ENCODE assay signal across 22 cellular contexts in genomic region chr19:47352095-47352494, GRCh38. TPM values are rescaled to one million over a fixed set of nuclear protein-coding genes. Genes with fewer than 3 reads are reported as not detected.
DNase-seq lines count a peak whose midpoint lies in the region; ATAC-seq and TF ChIP-seq lines count a peak whose summit lies in the region.
"Had no signal": no experiment of that assay in that cellular context is flagged by ENCODE, and none has a peak within 500 bp of the region (broad histone marks: within the 10 kb centered on the region; RNA-seq: fewer than 3 reads in every experiment).

No MANE protein-coding gene starts in this region.

- intact Hi-C loops in left lung (cut with DNase I) = no loop called here

- H3K27ac Mint-ChIP-seq in CD8-positive, alpha-beta memory T cell = peak overlapping the region in 7 of 8 donors; percentile 28 to 83 (median 54)
- peak overlapping the region in 1 of 2 donors; percentile 36 for H3K27ac Mint-ChIP-seq in T-cell
- peak overlapping the region in 5 of 6 donors; percentile 36 to 69 (median 49) for H3K27ac Mint-ChIP-seq in immature natural killer cell

- peaks cover 0 to 5% of the 10 kb centered on the region in 2 donors for H3K27me3 Mint-ChIP-seq in CD8-positive, alpha-beta memory T cell
- no peaks in the 10 kb centered on the region for H3K27me3 Mint-ChIP-seq in T-cell
- peaks cover 11 to 16% (median 14%) of the 10 kb centered on the region in 3 donors for H3K27me3 Mint-ChIP-seq in immature natural killer cell (ENCODE audit: low read depth in 3 of 3)
- H3K27me3 Mint-ChIP-seq: activated CD4-positive, alpha-beta T cell treated with anti-CD3 and anti-CD28 coated beads, Interleukin-2, amount 10 ng/mL, durations not matched to agents 7 days and 5 days; central memory CD8-positive, alpha-beta T cell; naive B cell had no signal

- H3K27ac ChIP-seq in BLaER1 (no peak overlapping the region; the same call in 1 of the 2 replicates), foreskin keratinocyte (no peak overlapping the region), left lung (no peak overlapping the region)
- no peak overlapping the region for H3K27ac ChIP-seq in CD8-positive, alpha-beta memory T cell (ENCODE audit: low read depth, low read length)
- H3K27ac ChIP-seq: gastrocnemius medialis, prostate gland, tibial artery had no signal

- no peak overlapping the region for H3K9ac ChIP-seq in BLaER1

- no peak overlapping the region for H3K4me3 ChIP-seq in BLaER1
- H3K4me3 ChIP-seq in CD8-positive, alpha-beta memory T cell (ENCODE audit: low read length) = no peak overlapping the region
- no peak overlapping the region for H3K4me3 ChIP-seq in left lung
- H3K4me3 ChIP-seq: gastrocnemius medialis, prostate gland, tibial artery had no signal

- H3K4me3 Mint-ChIP-seq in CD8-positive, alpha-beta memory T cell = peak overlapping the region in 4 of 7 donors; percentile 6 to 15 (median 13)
- H3K4me3 Mint-ChIP-seq in T-cell (peak overlapping the region in 2 of 3 donors; percentile 9 to 36), immature natural killer cell (peak overlapping the region in 1 of 5 donors; percentile 59)
- H3K4me3 Mint-ChIP-seq: activated CD4-positive, alpha-beta T cell treated with anti-CD3 and anti-CD28 coated beads, Interleukin-2, amount 10 ng/mL, durations not matched to agents 7 days and 5 days; central memory CD8-positive, alpha-beta T cell had no signal

- no peak for ATAC-seq in T-cell (replicated peaks in 1 of 4)
- no peak for ATAC-seq in foreskin keratinocyte
- no peak for ATAC-seq in left lung
- ATAC-seq: gastrocnemius medialis had no signal

- CTCF ChIA-PET in CD8-positive, alpha-beta memory T cell (lab: Charles Lee) = no interaction called here
- CTCF ChIA-PET in T-cell (lab: Charles Lee) = no interaction called here

- POLR2A ChIA-PET in CD8-positive, alpha-beta memory T cell (lab: Charles Lee) = no interaction called here
- POLR2A ChIA-PET in T-cell (lab: Charles Lee) = no interaction called here

- H3K9me3 Mint-ChIP-seq in CD8-positive, alpha-beta memory T cell = no peaks in the 10 kb centered on the region
- H3K9me3 Mint-ChIP-seq in T-cell (no peaks in the 10 kb centered on the region), immature natural killer cell (no peaks in the 10 kb centered on the region)
- H3K9me3 Mint-ChIP-seq: activated CD4-positive, alpha-beta T cell treated with anti-CD3 and anti-CD28 coated beads, Interleukin-2, amount 10 ng/mL, durations not matched to agents 7 days and 5 days; central memory CD8-positive, alpha-beta T cell had no signal

- no peaks in the 10 kb centered on the region for H3K27me3 ChIP-seq in BLaER1
- no peaks in the 10 kb centered on the region for H3K27me3 ChIP-seq in CD8-positive, alpha-beta memory T cell (ENCODE audit: insufficient read depth, low read length, poor library complexity, severe bottlenecking)
- H3K27me3 ChIP-seq in foreskin keratinocyte = no peaks in the 10 kb centered on the region
- H3K27me3 ChIP-seq in left lung = no peaks in the 10 kb centered on the region
- H3K27me3 ChIP-seq: gastrocnemius medialis, tibial artery had no signal

- 0 out of 2 replicates have a peak overlapping the region, but pooled peaks have one; percentile 99 for H3K4me2 ChIP-seq in BLaER1

- peaks cover 61% of the 10 kb centered on the region for H3K36me3 ChIP-seq in BLaER1
- H3K36me3 ChIP-seq in CD8-positive, alpha-beta memory T cell (ENCODE audit: insufficient read depth, low read length) = peaks cover 40% of the 10 kb centered on the region
- peaks cover 0 to 48% of the 10 kb centered on the region in 2 donors for H3K36me3 ChIP-seq in left lung

- peaks cover 36 to 65% (median 36%) of the 10 kb centered on the region in 3 donors for H3K4me1 Mint-ChIP-seq in CD8-positive, alpha-beta memory T cell
- H3K4me1 Mint-ChIP-seq in T-cell (peaks cover 34 to 47% (median 45%) of the 10 kb centered on the region in 3 donors), immature natural killer cell (peaks cover 36 to 45% of the 10 kb centered on the region in 2 donors)

- peaks cover 60% of the 10 kb centered on the region for H4K20me1 ChIP-seq in BLaER1

- no peak for DNase-seq in CD8-positive, alpha-beta memory T cell
- DNase-seq in T-cell (no peak), immature natural killer cell (no peak), medulla oblongata (ENCODE audit: extremely low spot score) (no peak), D341Med (ENCODE audit: low spot score) (no peak), foreskin keratinocyte (no peak), left lung (no peak)
- DNase-seq: activated CD4-positive, alpha-beta T cell treated with anti-CD3 and anti-CD28 coated beads, Interleukin-2, amount 10 ng/mL, durations not matched to agents 7 days and 5 days; activated CD8-positive, alpha-beta memory T cell treated with anti-CD3 and anti-CD28 coated beads, Interleukin-2, amount 50 U/mL, for 4 hours; activated gamma-delta T cell treated with Interleukin-2 at 50 U/mL for 16 hours; COR-L47; gastrocnemius medialis; kidney glomerular epithelial cell; naive B cell; NCI-H1694; SIG-M5; stimulated activated CD4-positive, alpha-beta T cell treated with anti-CD3 and anti-CD28 coated beads, Interleukin-2, amount 100 ng/mL, for 24 hours; stimulated activated naive CD4-positive, alpha-beta T cell treated with Interleukin-2 at 50 U/mL for 16 hours; tibial artery had no signal

- peaks cover 0 to 53% (median 17%) of the 10 kb centered on the region in 3 donors for H3K36me3 Mint-ChIP-seq in CD8-positive, alpha-beta memory T cell
- peaks cover 27% of the 10 kb centered on the region for H3K36me3 Mint-ChIP-seq in T-cell
- peaks cover 9 to 34% (median 26%) of the 10 kb centered on the region in 3 donors for H3K36me3 Mint-ChIP-seq in immature natural killer cell

- TF ChIP-seq CTCF in foreskin keratinocyte (conservative IDR thresholded peaks at IDR 0.05) (no peak), left lung (IDR thresholded peaks at IDR 0.05) (no peak)

- H3K9me3 ChIP-seq in BLaER1 (no peaks in the 10 kb centered on the region), left lung (no peaks in the 10 kb centered on the region)
- H3K9me3 ChIP-seq in CD8-positive, alpha-beta memory T cell (ENCODE audit: low read length) = no peaks in the 10 kb centered on the region
- H3K9me3 ChIP-seq: gastrocnemius medialis, prostate gland, tibial artery had no signal

- H3K4me1 ChIP-seq in BLaER1 (peaks cover 31% of the 10 kb centered on the region), foreskin keratinocyte (no peaks in the 10 kb centered on the region), left lung (peaks cover 7 to 45% of the 10 kb centered on the region in 2 donors)
- H3K4me1 ChIP-seq in CD8-positive, alpha-beta memory T cell (ENCODE audit: insufficient read depth, low read length) = peaks cover 22% of the 10 kb centered on the region

RNA-seq across cellular contexts. Expression of gene DHX34, which starts 3.0 kb away (rescaled TPM):
- total RNA-seq in CD8-positive, alpha-beta memory T cell = 10 to 100 TPM; 23.2 to 24.5 TPM
- 7.7 TPM for polyA plus RNA-seq in CD8-positive, alpha-beta memory T cell
- 10 to 100 TPM; 13.4 to 30.7 (median 28.8) TPM for total RNA-seq in T-cell
- 1 to 10 TPM; 3.2 to 9.7 (median 5.2) TPM for polyA plus RNA-seq in immature natural killer cell
- total RNA-seq in foreskin keratinocyte = 17.1 and 17.5 TPM in 2 replicates
- 12.5 and 13.4 TPM in 2 replicates for polyA plus RNA-seq in foreskin keratinocyte
- total RNA-seq in left lung = 10 to 100 TPM in 1 of 2 donors, 1 to 10 TPM in 1; 9.4 to 18.2 TPM

RNA-seq across cellular contexts. Expression of gene C5AR2, which starts 20.1 kb away (rescaled TPM):
- total RNA-seq in CD8-positive, alpha-beta memory T cell = under 1 TPM; 0.07 to 0.22 TPM
- 0.06 TPM for polyA plus RNA-seq in CD8-positive, alpha-beta memory T cell
- 1 to 10 TPM in 2 of 5 donors, under 1 TPM in 3; 0.40 to 1.5 (median 0.79) TPM for total RNA-seq in T-cell
- under 1 TPM in 2 of 3 donors, not detected in 1; 0.18 to 0.29 TPM for polyA plus RNA-seq in immature natural killer cell
- total RNA-seq in foreskin keratinocyte = not detected in 2 replicates
- polyA plus RNA-seq in foreskin keratinocyte = not detected in 2 replicates
- 10 to 100 TPM in 1 of 2 donors, 1 to 10 TPM in 1; 3.4 to 11.2 TPM for total RNA-seq in left lung

RNA-seq across cellular contexts. Expression of gene C5AR1, which starts 42.4 kb away (rescaled TPM):
- 1 to 10 TPM; 1.3 to 1.8 TPM for total RNA-seq in CD8-positive, alpha-beta memory T cell
- polyA plus RNA-seq in CD8-positive, alpha-beta memory T cell = not detected
- total RNA-seq in T-cell (1 to 10 TPM; 1.8 to 2.4 (median 2.2) TPM), foreskin keratinocyte (0.04 TPM in 1 of 2 replicates, not detected in the other), left lung (100 to 1,000 TPM in 1 of 2 donors, 10 to 100 TPM in 1; 28.3 to 110 TPM)
- polyA plus RNA-seq in immature natural killer cell (under 1 TPM in 2 of 3 donors, not detected in 1; 0.16 to 0.36 TPM), foreskin keratinocyte (0.06 TPM in 1 of 2 replicates, not detected in the other)

Comparison
In these comparisons a context has a peak if more than half of its experiments do, and no peak if none do; other contexts are left out.
1. RNA of gene C5AR1, which starts 42.4 kb away (total RNA-seq): 28.3 to 110 TPM in left lung; 1.8 to 2.4 TPM in T-cell, 1.3 to 1.8 TPM in CD8-positive, alpha-beta memory T cell and 0.04 TPM in foreskin keratinocyte; every median in the first group is over 4 times any median in the second.